26 cellular contexts compared by ENCODE assay signal in the genomic region with DNA sequence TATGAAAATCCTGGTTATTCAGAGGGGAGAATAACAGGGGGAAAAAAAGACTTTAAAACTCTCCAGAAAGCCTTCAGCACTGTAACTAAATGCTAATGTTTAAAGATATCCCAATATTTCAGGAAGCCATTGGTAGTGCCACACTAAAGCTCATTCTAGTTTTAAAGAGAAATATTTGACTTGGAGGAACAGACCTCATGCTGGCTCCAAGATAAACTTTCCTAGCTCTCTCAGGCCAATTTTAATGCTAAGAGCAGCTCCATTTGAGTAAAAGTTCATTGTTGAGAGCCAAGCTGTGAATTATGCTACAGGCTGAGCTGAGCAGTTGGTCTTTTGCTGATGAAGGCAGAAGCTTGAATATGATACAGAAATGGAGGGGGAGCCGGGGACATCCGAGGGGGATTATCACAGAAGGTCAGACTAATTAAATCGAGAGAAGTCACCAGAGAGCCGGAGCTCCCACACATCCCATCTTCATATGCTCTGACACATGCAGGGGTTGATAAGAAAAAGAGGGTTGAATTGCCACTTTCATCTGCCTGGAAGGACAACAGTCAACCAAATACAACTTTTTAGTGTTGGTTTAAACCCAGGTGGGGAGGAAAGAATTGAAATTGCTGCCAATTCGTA.
DNase-seq lines count a peak whose midpoint lies in the region; ATAC-seq, FAIRE-seq and TF ChIP-seq lines count a peak whose summit lies in the region.
"Had no signal": no experiment of that assay in that cellular context is flagged by ENCODE, and none has a peak within 500 bp of the region (broad histone marks: within the 10 kb centered on the region; RNA-seq: fewer than 3 reads in every experiment).

No MANE protein-coding gene starts in this region.

- H3K18ac ChIP-seq in neuronal stem cell (ENCODE audit: low read length) (no peak overlapping the region), H9 (ENCODE audit: insufficient read length, low read depth, low read length) (no peak overlapping the region)

- no peak overlapping the region for H2BK120ac ChIP-seq in neuronal stem cell (ENCODE audit: low read depth, low read length)
- H2BK120ac ChIP-seq in H9 (ENCODE audit: low read depth, low read length, poor library complexity, severe bottlenecking) = no peak overlapping the region

- H3K36me3 ChIP-seq in liver (ENCODE audit: control insufficient read depth in 4 of 4, insufficient read depth in 3 of 4, low read depth in 1 of 4, low read length in 3 of 4) (no peaks in the 10 kb centered on the region), HepG2 (replicated peaks in 1 of 2; ENCODE audit: control insufficient read depth in 1 of 2, insufficient read depth in 2 of 2, low read length in 2 of 2) (no peaks in the 10 kb centered on the region), K562 (ENCODE audit: control insufficient read depth, insufficient read depth, low read length) (no peaks in the 10 kb centered on the region), neuronal stem cell (replicated peaks in 1 of 2; ENCODE audit: control insufficient read depth in 2 of 2, insufficient read depth in 2 of 2, low read length in 2 of 2) (no peaks in the 10 kb centered on the region)
- no peaks in the 10 kb centered on the region for H3K36me3 ChIP-seq in CD8-positive, alpha-beta memory T cell (ENCODE audit: insufficient read depth, low read length)

- H3K4ac ChIP-seq in neuronal stem cell (ENCODE audit: low read length) = no peak overlapping the region
- no peak overlapping the region for H3K4ac ChIP-seq in H9 (ENCODE audit: low read depth, low read length)

- ATAC-seq in HepG2 (no peak), K562 (no peak)
- ATAC-seq: A549; CD8-positive, alpha-beta T cell; psoas muscle; WTC11 had no signal

- no peak overlapping the region for H3K4me3 Mint-ChIP-seq in CD8-positive, alpha-beta memory T cell
- no peak overlapping the region for H3K4me3 Mint-ChIP-seq in H9
- H3K4me3 Mint-ChIP-seq: activated CD4-positive, alpha-beta T cell treated with anti-CD3 and anti-CD28 coated beads, Interleukin-2, amount 10 ng/mL, durations not matched to agents 24 days and 14 days; activated naive CD8-positive, alpha-beta T cell; CD8-positive, alpha-beta T cell; mesothelial cell of epicardium; WTC11 had no signal

- no peak for FAIRE-seq in HepG2 (lab: Jason Lieb, UNC)
- FAIRE-seq in K562 (lab: Jason Lieb, UNC) = peak; percentile 11
- FAIRE-seq: A549, colon had no signal

- H2BK15ac ChIP-seq in neuronal stem cell (ENCODE audit: low read length) (no peak overlapping the region), H9 (ENCODE audit: low read depth, low read length) (no peak overlapping the region)

- BruUV-seq in HepG2 (replicated peaks; lab: Mats Ljungman, UMichigan) (no TSS peak), K562 (replicated peaks; lab: Mats Ljungman, UMichigan) (no TSS peak)

- TF ChIP-seq POLR2A in HepG2 (IDR thresholded peaks at IDR 0.05; ENCODE audit: insufficient read depth in 1 of 2, low read depth in 2 of 2, low read length in 2 of 2) (no peak), K562 (conservative IDR thresholded peaks at IDR 0.05) (no peak)

- no peak for TF ChIP-seq EP300 in HepG2 (IDR thresholded peaks at IDR 0.05; ENCODE audit: low read depth in 2 of 2, low read length in 2 of 2)
- TF ChIP-seq EP300 in HepG2 (CRISPR knock-in tag; IDR thresholded peaks at IDR 0.05; ENCODE audit: borderline replicate concordance) = no peak
- TF ChIP-seq EP300 in K562 (IDR thresholded peaks at IDR 0.05; ENCODE audit: low read length) = no peak

- H3K4me1 Mint-ChIP-seq in CD8-positive, alpha-beta memory T cell = no peaks in the 10 kb centered on the region
- peaks cover 8% of the 10 kb centered on the region in 2 experiments for H3K4me1 Mint-ChIP-seq in H9
- H3K4me1 Mint-ChIP-seq: activated CD4-positive, alpha-beta T cell treated with anti-CD3 and anti-CD28 coated beads, Interleukin-2, amount 10 ng/mL, durations not matched to agents 24 days and 14 days had no signal

- H3K27ac ChIP-seq in liver (ENCODE audit: low read depth in 1 of 2, low read length in 2 of 2) (no peak overlapping the region), HepG2 (ENCODE audit: extremely low read length, insufficient read depth, low read length) (no peak overlapping the region), K562 (ENCODE audit: extremely low read depth, low read depth, low read length) (no peak overlapping the region), neuronal stem cell (replicated peaks; ENCODE audit: low read length) (no peak overlapping the region), H9 (ENCODE audit: insufficient read length, low read depth, low read length) (no peak overlapping the region)
- H3K27ac ChIP-seq in CD8-positive, alpha-beta memory T cell (ENCODE audit: low read depth, low read length) = no peak overlapping the region
- H3K27ac ChIP-seq: A549, psoas muscle, skin epidermis had no signal

- H2AK5ac ChIP-seq in neuronal stem cell (ENCODE audit: low read depth, low read length) (no peak overlapping the region), H9 (ENCODE audit: insufficient read length, low read length) (no peak overlapping the region)

- no peak overlapping the region for H4K5ac ChIP-seq in H9 (ENCODE audit: insufficient read length, low read depth, low read length)

- peaks cover 0 to 6% of the 10 kb centered on the region in 2 donors for H3K27me3 Mint-ChIP-seq in CD8-positive, alpha-beta memory T cell
- H3K27me3 Mint-ChIP-seq in H9 (ENCODE audit: low read depth) = peaks cover 22% of the 10 kb centered on the region
- H3K27me3 Mint-ChIP-seq: activated CD4-positive, alpha-beta T cell treated with anti-CD3 and anti-CD28 coated beads, Interleukin-2, amount 10 ng/mL, durations not matched to agents 24 days and 14 days; activated naive CD8-positive, alpha-beta T cell had no signal

- no peak overlapping the region for H3K4me3 ChIP-seq in liver (ENCODE audit: low read depth in 1 of 3, low read length in 3 of 3)
- H3K4me3 ChIP-seq in HepG2 (replicated peaks in 1 of 3; ENCODE audit: insufficient read depth in 1 of 3, low read depth in 2 of 3, low read length in 3 of 3) = no peak overlapping the region
- H3K4me3 ChIP-seq in K562 = no peak overlapping the region
- H3K4me3 ChIP-seq in neuronal stem cell (ENCODE audit: low read length in 2 of 2) = no peak overlapping the region
- H3K4me3 ChIP-seq in CD8-positive, alpha-beta memory T cell (ENCODE audit: low read length) = no peak overlapping the region
- H3K4me3 ChIP-seq: A549, psoas muscle, skin epidermis had no signal

- H3K27me3 ChIP-seq in liver (ENCODE audit: control insufficient read depth in 4 of 4, insufficient read depth in 4 of 4, low read length in 3 of 4) (no peaks in the 10 kb centered on the region), HepG2 (ENCODE audit: control insufficient read depth in 1 of 2, insufficient read depth in 2 of 2, low read length in 2 of 2) (no peaks in the 10 kb centered on the region), K562 (ENCODE audit: control insufficient read depth in 2 of 2, insufficient read depth in 2 of 2, low read length in 2 of 2) (no peaks in the 10 kb centered on the region; a peak in 1 of 5 replicates), neuronal stem cell (ENCODE audit: control insufficient read depth in 3 of 3, insufficient read depth in 3 of 3, low read depth in 1 of 3, low read length in 3 of 3) (no peaks in the 10 kb centered on the region), H9 (ENCODE audit: insufficient read depth, low read length) (no peaks in the 10 kb centered on the region)
- H3K27me3 ChIP-seq in CD8-positive, alpha-beta memory T cell (ENCODE audit: insufficient read depth, low read length, poor library complexity, severe bottlenecking) = no peaks in the 10 kb centered on the region

- H3K79me1 ChIP-seq in neuronal stem cell (ENCODE audit: low read depth, low read length) = no peaks in the 10 kb centered on the region
- no peaks in the 10 kb centered on the region for H3K79me1 ChIP-seq in H9 (ENCODE audit: insufficient read depth, low read depth, low read length, poor library complexity, severe bottlenecking)

- H2AFZ ChIP-seq in HepG2 (ENCODE audit: low read length) (no peak overlapping the region), K562 (ENCODE audit: low read depth, low read length) (no peak overlapping the region), neuronal stem cell (ENCODE audit: low read length) (peak overlapping the region; percentile 37), H9 (ENCODE audit: low read length) (no peak overlapping the region)

- H3K79me2 ChIP-seq in HepG2 (ENCODE audit: insufficient read depth, low read length) = no peaks in the 10 kb centered on the region
- H3K79me2 ChIP-seq in K562 (ENCODE audit: control insufficient read depth, insufficient read depth, low read length) = no peaks in the 10 kb centered on the region
- no peaks in the 10 kb centered on the region for H3K79me2 ChIP-seq in H9 (ENCODE audit: insufficient read depth, low read length)

- no peaks in the 10 kb centered on the region for H4K20me1 ChIP-seq in HepG2 (ENCODE audit: insufficient read depth, low read length)
- no peaks in the 10 kb centered on the region for H4K20me1 ChIP-seq in K562 (replicated peaks; ENCODE audit: control insufficient read depth, insufficient read depth, low read length)
- no peaks in the 10 kb centered on the region for H4K20me1 ChIP-seq in H9 (ENCODE audit: control insufficient read depth, insufficient read depth, insufficient read length)

- DNase-seq in HepG2 (ENCODE audit: low spot score) (no peak), K562 (ENCODE audit: extremely low read depth in 1 of 4, low spot score in 3 of 4) (no peak), neuronal stem cell (ENCODE audit: low spot score) (no peak), GF-D8 (lab: John Stamatoyannopoulos, UW) (no peak), NCI-H1694 treated with DMSO at 0.1 percent for 48 hours (lab: John Stamatoyannopoulos, UW) (no peak), H9 (no peak)
- DNase-seq in CD8-positive, alpha-beta memory T cell = no peak
- DNase-seq: activated CD4-positive, alpha-beta T cell treated with anti-CD3 and anti-CD28 coated beads, Interleukin-2, amount 10 ng/mL, durations not matched to agents 24 days and 14 days; activated effector memory CD4-positive, alpha-beta T cell treated with Interleukin-2 at 50 U/mL for 16 hours; activated T-cell treated with anti-CD3 and anti-CD28 coated beads, Interleukin-2, amount 50 U/mL, for 1 hour; AML-193; CD8-positive, alpha-beta T cell; NCI-H1105 treated with DMSO at 0.1 percent for 48 hours; NCI-H2029; NCI-H510A treated with DMSO at 0.1 percent for 48 hours; nucleus accumbens; psoas muscle; SHP77 treated with DMSO at 0.1 percent for 48 hours; stimulated activated naive CD4-positive, alpha-beta T cell had no signal

- H3K4me1 ChIP-seq in liver (ENCODE audit: control insufficient read depth in 4 of 4, insufficient read depth in 4 of 4, low read length in 3 of 4) (peaks cover 0 to 16% (median 12%) of the 10 kb centered on the region in 4 donors), HepG2 (ENCODE audit: insufficient read depth, low read length) (no peaks in the 10 kb centered on the region), K562 (replicated peaks in 1 of 2; ENCODE audit: control insufficient read depth in 2 of 2, insufficient read depth in 2 of 2, low read length in 2 of 2) (no peaks in the 10 kb centered on the region), neuronal stem cell (ENCODE audit: control insufficient read depth in 2 of 2, insufficient read depth in 1 of 2, low read depth in 1 of 2, low read length in 2 of 2) (no peaks in the 10 kb centered on the region), H9 (ENCODE audit: insufficient read depth, low read length) (no peaks in the 10 kb centered on the region; the same call in 1 of the 2 replicates)
- no peaks in the 10 kb centered on the region for H3K4me1 ChIP-seq in CD8-positive, alpha-beta memory T cell (ENCODE audit: insufficient read depth, low read length)
- H3K4me1 ChIP-seq: psoas muscle had no signal

- peak in 1 of 2 donors; percentile 4 for TF ChIP-seq RAD21 in liver (IDR thresholded peaks at IDR 0.05)
- TF ChIP-seq RAD21 in HepG2 (CRISPR knock-in tag; IDR thresholded peaks at IDR 0.05) = no peak
- no peak for TF ChIP-seq RAD21 in K562 (CRISPR knock-in tag; conservative IDR thresholded peaks at IDR 0.05 in 1 of 2, IDR thresholded peaks at IDR 0.05 in 1 of 2)

- no peak overlapping the region for H2BK5ac ChIP-seq in neuronal stem cell (ENCODE audit: low read length)
- no peak overlapping the region for H2BK5ac ChIP-seq in H9 (ENCODE audit: insufficient read length, low read length)

- no peaks in the 10 kb centered on the region for H3K9me1 ChIP-seq in K562 (ENCODE audit: control insufficient read depth, insufficient read depth, low read length)

- H3K9me3 Mint-ChIP-seq in CD8-positive, alpha-beta memory T cell = peaks cover 0 to 8% (median 3%) of the 10 kb centered on the region in 5 donors
- H3K9me3 Mint-ChIP-seq in H9 = peaks cover 2 to 4% of the 10 kb centered on the region in 2 experiments; a peak in 4 of 5 replicates

- H3K27ac Mint-ChIP-seq in CD8-positive, alpha-beta memory T cell = no peak overlapping the region
- no peak overlapping the region; a peak in 1 of 7 replicates for H3K27ac Mint-ChIP-seq in H9
- H3K27ac Mint-ChIP-seq: activated CD4-positive, alpha-beta T cell treated with anti-CD3 and anti-CD28 coated beads, Interleukin-2, amount 10 ng/mL, durations not matched to agents 24 days and 14 days; activated naive CD8-positive, alpha-beta T cell; CD8-positive, alpha-beta T cell; mesothelial cell of epicardium; WTC11 had no signal

- H4K8ac ChIP-seq in neuronal stem cell (ENCODE audit: low read depth, low read length) (no peak overlapping the region), H9 (replicated peaks; ENCODE audit: insufficient read length, low read depth, low read length) (no peak overlapping the region)

- TF ChIP-seq CTCF in liver (IDR thresholded peaks at IDR 0.05; ENCODE audit: low read depth, low read length, missing input control) (no peak), HepG2 (CRISPR knock-in tag; IDR thresholded peaks at IDR 0.05) (no peak), K562 (IDR thresholded peaks at IDR 0.05 in 2 of 3, conservative IDR thresholded peaks at IDR 0.05 in 1 of 3; ENCODE audit: insufficient read depth in 2 of 3, low read depth in 1 of 3, low read length in 3 of 3) (no peak), H9 (conservative IDR thresholded peaks at IDR 0.05) (no peak)

- H3K9ac ChIP-seq in liver (ENCODE audit: low read depth in 1 of 2, low read length in 2 of 2) (no peak overlapping the region), HepG2 (ENCODE audit: insufficient read depth, low read depth, low read length) (no peak overlapping the region), K562 (ENCODE audit: insufficient read depth in 1 of 2, low read depth in 2 of 2, low read length in 2 of 2) (no peak overlapping the region), neuronal stem cell (ENCODE audit: low read depth, low read length, poor library complexity) (no peak overlapping the region), H9 (ENCODE audit: extremely low read depth, insufficient read length, low read length) (no peak overlapping the region)

- H3K23me2 ChIP-seq in H9 (ENCODE audit: insufficient read length, low read depth, low read length, poor library complexity, severe bottlenecking) = no peaks in the 10 kb centered on the region

- no peak overlapping the region for H4K91ac ChIP-seq in neuronal stem cell (ENCODE audit: low read depth, low read length, poor library complexity)
- no peak overlapping the region for H4K91ac ChIP-seq in H9 (ENCODE audit: insufficient read length, low read depth, low read length)

- H3T11ph ChIP-seq in H9 (ENCODE audit: low read length) = no peak overlapping the region

- H2BK20ac ChIP-seq in H9 (ENCODE audit: low read depth, low read length, poor library complexity, severe bottlenecking) = no peak overlapping the region

- H3K23ac ChIP-seq in neuronal stem cell (ENCODE audit: low read depth, low read length, poor library complexity) (no peak overlapping the region), H9 (ENCODE audit: insufficient read length, low read depth, low read length) (no peak overlapping the region)

- POLR2A ChIA-PET in HepG2 (lab: Yijun Ruan, JAX) = no interaction called here
- POLR2A ChIA-PET in K562 (lab: Yijun Ruan, JAX) = interaction anchor here (0.6 to 1.0 kb wide), 2 partner anchors 23 to 25 kb away, joined by 3 read pairs; no protein-coding TSS in a partner anchor
- POLR2A ChIA-PET in CD8-positive, alpha-beta memory T cell (lab: Charles Lee) = no interaction called here

- H3K36me3 Mint-ChIP-seq in CD8-positive, alpha-beta memory T cell = no peaks in the 10 kb centered on the region
- peaks cover 0 to 3% (median 2%) of the 10 kb centered on the region in 3 experiments; a peak in 2 of 7 replicates for H3K36me3 Mint-ChIP-seq in H9 (ENCODE audit: insufficient read depth in 1 of 3, low read depth in 3 of 3)
- H3K36me3 Mint-ChIP-seq: CD8-positive, alpha-beta T cell; mesothelial cell of epicardium had no signal

- H3K14ac ChIP-seq in neuronal stem cell (ENCODE audit: low read length) = no peak overlapping the region
- H3K14ac ChIP-seq in H9 (ENCODE audit: insufficient read depth, low read length) = no peak overlapping the region

- no peak overlapping the region for H3K56ac ChIP-seq in H9 (ENCODE audit: insufficient read length, low read depth, low read length)

- CTCF ChIA-PET in HepG2 (lab: Yijun Ruan, JAX; ENCODE audit: low intra/inter-chr PET ratio, low total read pairs) (no interaction called here), K562 (lab: Yijun Ruan, JAX; ENCODE audit: low intra/inter-chr PET ratio) (no interaction called here)
- CTCF ChIA-PET in CD8-positive, alpha-beta memory T cell (lab: Charles Lee) = no interaction called here

- H2BK12ac ChIP-seq in neuronal stem cell (ENCODE audit: low read length) = no peak overlapping the region
- no peak overlapping the region for H2BK12ac ChIP-seq in H9 (ENCODE audit: insufficient read length, low read depth, low read length)

- intact Hi-C loops in HepG2 (cut with micrococcal nuclease; ENCODE audit: unreplicated experiment) = no loop called here
- intact Hi-C loops in K562 (cut with micrococcal nuclease) = no loop called here

- H3K9me3 ChIP-seq in liver (ENCODE audit: control insufficient read depth in 4 of 4, low read length in 3 of 4) (no peaks in the 10 kb centered on the region), HepG2 (ENCODE audit: low read length) (no peaks in the 10 kb centered on the region), K562 (replicated peaks; ENCODE audit: control insufficient read depth, insufficient read depth, low read depth, low read length) (no peaks in the 10 kb centered on the region), neuronal stem cell (replicated peaks in 1 of 2; ENCODE audit: control insufficient read depth in 2 of 2, insufficient read depth in 1 of 2, low read depth in 1 of 2, low read length in 2 of 2) (no peaks in the 10 kb centered on the region), H9 (ENCODE audit: control insufficient read depth, low read depth, low read length) (no peaks in the 10 kb centered on the region)
- H3K9me3 ChIP-seq in CD8-positive, alpha-beta memory T cell (ENCODE audit: low read length) = no peaks in the 10 kb centered on the region
- H3K9me3 ChIP-seq: A549, psoas muscle had no signal

- 61% methylated on average over 5 of the region's 5 CpGs for WGBS in liver
- WGBS in HepG2 (ENCODE audit: low lambda C conversion rate) = 11% methylated on average over 5 of the region's 5 CpGs
- WGBS in K562 (ENCODE audit: insufficient coverage, low coverage, missing lambda C conversion rate) = 0% methylated on average over 5 of the region's 5 CpGs
- no CpG with 5 or more reads among the region's 5 CpGs for WGBS in neuronal stem cell (ENCODE audit: extremely low coverage in 2 of 2, insufficient read length in 2 of 2, insufficient replicate concordance in 1 of 2), 2 donors
- no CpG with 5 or more reads among the region's 5 CpGs for WGBS in H9 (ENCODE audit: extremely low coverage, insufficient read length, low lambda C conversion rate)

- H3K4me2 ChIP-seq in HepG2 (ENCODE audit: low read depth, low read length) (no peak overlapping the region), K562 (ENCODE audit: insufficient read depth, low read length) (no peak overlapping the region), neuronal stem cell (ENCODE audit: insufficient read depth, low read length, poor library complexity, severe bottlenecking) (no peak overlapping the region), H9 (ENCODE audit: insufficient read depth, insufficient read length, low read length) (no peak overlapping the region)
- H3K4me2 ChIP-seq: A549 had no signal

- in situ Hi-C loops in HepG2 (cut with HindIII; ENCODE audit: extremely low pct_ligation_motif_present, low pct_unique_long_range_greater_than_20kb) = no loop called here
- in situ Hi-C loops in K562 (cut with MboI) = no loop called here
